8 cellular contexts compared by ENCODE assay signal in the genomic region with DNA sequence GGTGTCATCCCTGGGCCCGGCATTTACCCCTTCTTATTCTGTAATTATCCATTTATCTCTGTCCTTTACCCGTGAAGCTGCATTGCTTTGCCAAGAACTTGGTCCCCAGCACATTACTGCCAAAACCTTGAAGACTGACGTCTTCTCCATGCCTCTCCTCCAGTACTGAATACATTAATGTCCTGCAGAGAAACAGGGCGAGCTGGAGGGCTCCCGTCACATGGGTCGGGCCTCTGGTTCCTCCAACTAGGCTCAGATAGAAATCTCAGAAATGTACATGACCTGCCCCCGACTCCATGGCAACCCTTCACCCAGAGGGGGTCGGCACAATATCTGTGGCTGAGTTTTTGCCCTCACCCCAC. TPM values are rescaled to one million over a fixed set of nuclear protein-coding genes. Genes with fewer than 3 reads are reported as not detected.
A peak's percentile ranks its signal among the peaks of the same experiment; 100 is the strongest.
DNase-seq lines count a peak whose midpoint lies in the region; ATAC-seq and TF ChIP-seq lines count a peak whose summit lies in the region.

No MANE protein-coding gene starts in this region.

- ATAC-seq in T-cell (replicated peaks in 1 of 4), result no peak
- no peak for ATAC-seq in sciatic nerve

- CTCF ChIA-PET in T-cell (lab: Charles Lee), result interaction anchor here (0.6 to 2.4 kb wide), 4 partner anchors 10 to 1831 kb away, joined by 3 to 9 read pairs (median 3); a partner anchor contains a TSS

- peaks cover 19 to 26% (median 25%) of the 10 kb centered on the region in 3 donors for H3K4me1 Mint-ChIP-seq in T-cell
- H3K4me1 Mint-ChIP-seq in glutamatergic neuron (ENCODE audit: low read depth, unreplicated experiment), result peaks cover 11% of the 10 kb centered on the region
- peaks cover 23% of the 10 kb centered on the region for H3K4me1 Mint-ChIP-seq in progenitor cell of endocrine pancreas (ENCODE audit: low read depth)

- H3K9me3 ChIP-seq in SJCRH30 (replicated peaks), result no peaks in the 10 kb centered on the region

- H3K9me3 Mint-ChIP-seq in T-cell, result no peaks in the 10 kb centered on the region
- H3K9me3 Mint-ChIP-seq in glutamatergic neuron (ENCODE audit: unreplicated experiment), result no peaks in the 10 kb centered on the region
- no peaks in the 10 kb centered on the region for H3K9me3 Mint-ChIP-seq in progenitor cell of endocrine pancreas (ENCODE audit: low read depth)

- H3K27ac Mint-ChIP-seq in T-cell (peak overlapping the region; percentile 73 to 82), glutamatergic neuron (ENCODE audit: unreplicated experiment) (no peak overlapping the region), progenitor cell of endocrine pancreas (peak overlapping the region; percentile 85)

- H3K36me3 Mint-ChIP-seq in T-cell, result peaks cover 17% of the 10 kb centered on the region
- H3K36me3 Mint-ChIP-seq in glutamatergic neuron (ENCODE audit: unreplicated experiment), result no peaks in the 10 kb centered on the region
- peaks cover 5% of the 10 kb centered on the region for H3K36me3 Mint-ChIP-seq in progenitor cell of endocrine pancreas (ENCODE audit: insufficient read depth)

- H3K4me1 ChIP-seq in SJCRH30, result no peaks in the 10 kb centered on the region

- H3K4me3 Mint-ChIP-seq in T-cell, result peak overlapping the region; percentile 73 to 80 (median 77)
- H3K4me3 Mint-ChIP-seq in glutamatergic neuron (ENCODE audit: unreplicated experiment), result peak overlapping the region; percentile 91
- H3K4me3 Mint-ChIP-seq in progenitor cell of endocrine pancreas (ENCODE audit: low read depth), result peak overlapping the region; percentile 83

- H3K27me3 ChIP-seq in GM06990 (replicated peaks; ENCODE audit: control insufficient read depth, insufficient read depth, low read length), result no peaks in the 10 kb centered on the region
- no peaks in the 10 kb centered on the region for H3K27me3 ChIP-seq in SJCRH30

- DNase-seq in GM06990 (ENCODE audit: extremely low read depth, insufficient read length) (no peak), T-cell (peak in 1 of 34 experiments; percentile 11), glutamatergic neuron (no peak), progenitor cell of endocrine pancreas (ENCODE audit: low spot score, unreplicated experiment) (no peak), cortex of kidney (lab: John Stamatoyannopoulos, UW) (no peak), sciatic nerve (ENCODE audit: low spot score) (no peak), SJCRH30 (no peak), NCI-H1436 treated with DMSO at 0.1 percent for 48 hours (lab: John Stamatoyannopoulos, UW) (no peak)

- H3K27me3 Mint-ChIP-seq in T-cell (no peaks in the 10 kb centered on the region), glutamatergic neuron (ENCODE audit: unreplicated experiment) (peaks cover 8% of the 10 kb centered on the region), progenitor cell of endocrine pancreas (peaks cover 10% of the 10 kb centered on the region)

- TF ChIP-seq CTCF in GM06990 (IDR thresholded peaks at IDR 0.05; ENCODE audit: insufficient read depth, low read length, poor library complexity, severe bottlenecking) (no peak), glutamatergic neuron (IDR thresholded peaks at IDR 0.05; ENCODE audit: partially characterized antibody, unreplicated experiment) (no peak), progenitor cell of endocrine pancreas (IDR thresholded peaks at IDR 0.05; ENCODE audit: unreplicated experiment) (no peak)

- H3K27ac ChIP-seq in SJCRH30, result no peak overlapping the region

- POLR2A ChIA-PET in T-cell (lab: Charles Lee), result interaction anchor here (0.6 to 0.8 kb wide), 2 partner anchors 12 to 23 kb away, joined by 3 to 9 read pairs; a partner anchor contains a TSS

- H3K4me3 ChIP-seq in GM06990 (replicated peaks; ENCODE audit: low read depth, low read length), result peak overlapping the region; percentile 52
- no peak overlapping the region for H3K4me3 ChIP-seq in SJCRH30

- H3K36me3 ChIP-seq in GM06990 (ENCODE audit: control insufficient read depth, insufficient read depth, low read length) (peaks cover 9% of the 10 kb centered on the region), SJCRH30 (peaks cover 36% of the 10 kb centered on the region)

- intact Hi-C loops in sciatic nerve (cut with DNase I), result no loop called here

RNA-seq across cellular contexts. Expression of a gene that starts 0.4 kb away (rescaled TPM):
- total RNA-seq in T-cell (1 to 10 TPM; 1.2 to 2.7 (median 2.2) TPM), glutamatergic neuron (ENCODE audit: unreplicated experiment) (0.61 TPM), progenitor cell of endocrine pancreas (6.6 and 6.8 TPM in 2 replicates), sciatic nerve (0.40 TPM)
- not detected in 2 replicates for total RNA-seq in SJCRH30 (2014; rRNA removed; shearing (Covaris generic))

RNA-seq across cellular contexts. Expression of a gene that starts 11.7 kb away (rescaled TPM):
- total RNA-seq in T-cell (10 to 100 TPM; 43.1 to 59.4 (median 45.2) TPM), glutamatergic neuron (ENCODE audit: unreplicated experiment) (21.3 TPM), progenitor cell of endocrine pancreas (32.5 and 37.1 TPM in 2 replicates), sciatic nerve (30.6 TPM)
- 29.6 and 36.7 TPM in 2 replicates for total RNA-seq in SJCRH30 (2014; rRNA removed; shearing (Covaris generic))

RNA-seq across cellular contexts. Expression of a gene that starts 12.0 kb away (rescaled TPM):
- 10 to 100 TPM; 15.0 to 23.9 (median 18.1) TPM for total RNA-seq in T-cell
- 20.6 TPM for total RNA-seq in glutamatergic neuron (ENCODE audit: unreplicated experiment)
- 69.6 and 75.6 TPM in 2 replicates for total RNA-seq in progenitor cell of endocrine pancreas
- 49.7 TPM for total RNA-seq in sciatic nerve
- 15.7 and 18.1 TPM in 2 replicates for total RNA-seq in SJCRH30 (2014; rRNA removed; shearing (Covaris generic))
